In the genomic region with DNA sequence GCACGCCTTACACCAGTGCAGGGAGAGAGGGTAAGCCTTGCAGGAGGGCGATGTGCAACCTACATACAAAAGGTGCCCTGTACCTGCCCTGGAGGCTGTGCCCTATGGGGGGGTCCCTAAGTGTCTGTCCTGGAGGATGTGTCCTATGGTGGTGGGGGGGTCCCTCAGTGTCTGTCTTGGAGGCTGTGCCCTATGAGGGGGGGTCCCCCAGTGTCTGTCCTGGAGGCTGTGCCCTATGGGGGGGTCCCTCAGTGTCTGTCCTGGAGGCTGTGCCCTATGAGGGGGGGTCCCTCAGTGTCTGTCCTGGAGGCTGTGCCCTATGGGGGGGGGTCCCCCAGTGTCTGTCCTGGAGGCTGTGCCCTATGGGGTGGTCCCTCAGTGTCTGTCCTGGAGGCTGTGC, we compare ENCODE assay signal across 17 cellular contexts.
DNase-seq lines count a peak whose midpoint lies in the region; ATAC-seq and TF ChIP-seq lines count a peak whose summit lies in the region.
"Had no signal": no experiment of that assay in that cellular context is flagged by ENCODE, and none has a peak within 500 bp of the region (broad histone marks: within the 10 kb centered on the region; RNA-seq: fewer than 3 reads in every experiment).

No MANE protein-coding gene starts in this region.

- DNase-seq in left ventricle myocardium superior, result peak; percentile 8
- no peak for DNase-seq in left cardiac atrium
- DNase-seq in effector memory CD8-positive, alpha-beta T cell, result no peak
- DNase-seq in osteoblast (ENCODE audit: insufficient read length, low spot score, missing footprints), result peak; percentile 1
- peak; percentile 22 for DNase-seq in upper lobe of right lung
- DNase-seq in immature natural killer cell, result no peak
- DNase-seq in occipital lobe (lab: John Stamatoyannopoulos, UW), result no peak
- DNase-seq: COR-L47, GOT3, KG1, NCI-H1436 treated with DMSO at 0.1 percent for 48 hours, NCI-H2081, NCI-H748 treated with DMSO at 0.1 percent for 48 hours, OCI-M1 had no signal

- no peak overlapping the region for H3K4me3 ChIP-seq in osteoblast (ENCODE audit: insufficient read depth, low read length)
- no peak overlapping the region for H3K4me3 ChIP-seq in upper lobe of right lung

- H3K4me1 Mint-ChIP-seq in effector memory CD8-positive, alpha-beta T cell (ENCODE audit: low read depth in 2 of 2), result peaks cover 0 to 4% of the 10 kb centered on the region in 2 donors
- H3K4me1 Mint-ChIP-seq in immature natural killer cell, result peaks cover 0 to 4% of the 10 kb centered on the region in 2 donors

- H3K27ac Mint-ChIP-seq in effector memory CD8-positive, alpha-beta T cell, result peak overlapping the region; percentile 55 to 67
- H3K27ac Mint-ChIP-seq in immature natural killer cell, result peak overlapping the region in 1 of 6 donors; percentile 36

- H3K4me1 ChIP-seq in osteoblast (ENCODE audit: insufficient read depth, low read length) (no peaks in the 10 kb centered on the region), upper lobe of right lung (no peaks in the 10 kb centered on the region)

- H2AFZ ChIP-seq in osteoblast (ENCODE audit: low read length), result no peak overlapping the region

- H3K36me3 ChIP-seq in osteoblast (ENCODE audit: insufficient read depth, low read length), result peaks cover 4% of the 10 kb centered on the region
- H3K36me3 ChIP-seq in upper lobe of right lung, result peaks cover 43% of the 10 kb centered on the region

- ATAC-seq in left ventricle myocardium superior (no peak), left cardiac atrium (no peak), upper lobe of right lung (no peak), GM19395 (IDR thresholded peaks at IDR 0.05; ENCODE audit: unreplicated experiment) (no peak)
- ATAC-seq in effector memory CD8-positive, alpha-beta T cell (replicated peaks), result no peak
- ATAC-seq: HepG2 had no signal

- no peaks in the 10 kb centered on the region for H3K27me3 Mint-ChIP-seq in effector memory CD8-positive, alpha-beta T cell
- peaks cover 0 to 3% (median 1%) of the 10 kb centered on the region in 3 donors for H3K27me3 Mint-ChIP-seq in immature natural killer cell (ENCODE audit: low read depth in 3 of 3)

- H3K27me3 ChIP-seq in osteoblast (ENCODE audit: insufficient read depth, low read length) (no peaks in the 10 kb centered on the region), upper lobe of right lung (no peaks in the 10 kb centered on the region)

- H3K9me3 Mint-ChIP-seq in effector memory CD8-positive, alpha-beta T cell, result no peaks in the 10 kb centered on the region
- H3K9me3 Mint-ChIP-seq in immature natural killer cell, result peaks cover 0 to 2% (median 0%) of the 10 kb centered on the region in 6 donors

- intact Hi-C loops in left ventricle myocardium superior (cut with micrococcal nuclease) (no loop called here), left cardiac atrium (cut with DNase I) (no loop called here), upper lobe of right lung (cut with DNase I) (no loop called here)

- H3K9me3 ChIP-seq in osteoblast (ENCODE audit: low read depth, low read length) (no peaks in the 10 kb centered on the region), upper lobe of right lung (peaks cover 4% of the 10 kb centered on the region)

- no peak overlapping the region for H3K4me3 Mint-ChIP-seq in effector memory CD8-positive, alpha-beta T cell
- H3K4me3 Mint-ChIP-seq in immature natural killer cell, result no peak overlapping the region

- no peaks in the 10 kb centered on the region for H4K20me1 ChIP-seq in osteoblast (ENCODE audit: insufficient read depth, low read length)

- H3K79me2 ChIP-seq in osteoblast (ENCODE audit: insufficient read depth, low read length), result no peaks in the 10 kb centered on the region

- H3K4me2 ChIP-seq in osteoblast (ENCODE audit: insufficient read depth, low read length), result no peak overlapping the region

- TF ChIP-seq CTCF in osteoblast (IDR thresholded peaks at IDR 0.05; ENCODE audit: extremely low read depth, low read depth, low read length), result no peak
- no peak for TF ChIP-seq CTCF in upper lobe of right lung (IDR thresholded peaks at IDR 0.05)

- H3K27ac ChIP-seq in osteoblast (ENCODE audit: low read depth, low read length), result no peak overlapping the region
- no peak overlapping the region for H3K27ac ChIP-seq in upper lobe of right lung
- H3K27ac ChIP-seq: RWPE1 had no signal

- H3K36me3 Mint-ChIP-seq in effector memory CD8-positive, alpha-beta T cell (ENCODE audit: insufficient read depth), result peaks cover 17% of the 10 kb centered on the region
- peaks cover 15 to 35% (median 25%) of the 10 kb centered on the region in 3 donors for H3K36me3 Mint-ChIP-seq in immature natural killer cell

Comparison
In these comparisons a context has a peak if more than half of its experiments do, and no peak if none do; other contexts are left out.
1. DNase-seq: peak in left ventricle myocardium superior (single experiment), osteoblast (single experiment) and upper lobe of right lung (single experiment); none in left cardiac atrium (single experiment), effector memory CD8-positive, alpha-beta T cell (0 of 3), immature natural killer cell (0 of 3) and occipital lobe (single experiment).